14 cellular contexts compared by ENCODE assay signal in the genomic region with DNA sequence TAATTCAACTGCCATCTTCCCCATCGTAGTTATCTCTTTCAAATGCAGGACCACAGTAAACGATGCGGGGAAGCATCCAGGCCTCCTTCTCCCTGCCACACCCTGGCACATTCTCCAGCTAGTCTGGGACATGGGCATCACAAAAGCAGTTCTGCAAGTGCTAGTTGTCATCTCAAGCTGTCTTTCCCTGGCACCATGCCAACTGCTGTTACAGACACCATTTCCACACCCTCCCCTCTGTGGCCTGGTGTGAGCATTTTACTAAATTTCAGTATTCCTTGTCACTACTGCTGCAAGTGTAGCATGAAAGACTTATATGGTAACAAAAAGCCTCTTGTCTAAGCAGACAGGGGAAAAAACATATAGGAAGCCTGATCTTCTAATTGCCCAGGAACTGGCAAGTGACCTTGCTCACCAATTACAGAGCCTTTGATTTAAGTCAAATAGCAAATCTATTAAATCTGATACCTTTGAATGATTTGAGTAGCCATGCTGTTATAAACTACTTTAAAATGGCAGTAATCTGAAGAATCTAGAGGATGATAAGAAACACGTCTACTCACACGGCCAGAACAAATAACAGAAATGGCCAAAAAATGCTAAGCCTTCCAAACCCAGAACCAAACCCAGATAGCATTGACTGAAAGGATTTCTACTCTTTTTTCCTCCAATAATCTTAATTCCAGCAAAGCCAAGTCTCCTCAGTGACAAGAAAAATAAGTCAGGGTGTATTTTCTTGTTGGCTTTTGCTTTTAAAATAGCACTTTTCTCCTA.
DNase-seq lines count a peak whose midpoint lies in the region; ATAC-seq and TF ChIP-seq lines count a peak whose summit lies in the region.
"Had no signal": no experiment of that assay in that cellular context is flagged by ENCODE, and none has a peak within 500 bp of the region (broad histone marks: within the 10 kb centered on the region; RNA-seq: fewer than 3 reads in every experiment).

No MANE protein-coding gene starts in this region.

- peak; percentile 43 for ATAC-seq in Right ventricle myocardium superior (ENCODE audit: poor library complexity)
- no peak for ATAC-seq in aorta (ENCODE audit: low FRiP score)
- ATAC-seq in HG02981 (IDR thresholded peaks at IDR 0.05; ENCODE audit: unreplicated experiment): no peak
- ATAC-seq: naive thymus-derived CD4-positive, alpha-beta T cell had no signal

- H3K36me3 ChIP-seq in left ventricle myocardium inferior (no peaks in the 10 kb centered on the region), aorta (ENCODE audit: control insufficient read depth in 1 of 2, insufficient read depth in 2 of 2, low read length in 1 of 2) (no peaks in the 10 kb centered on the region)

- 44 to 45% methylated on average over 5 of the region's 5 CpGs for WGBS in aorta, 2 donors

- H3K9me3 ChIP-seq in left ventricle myocardium inferior (replicated peaks): no peaks in the 10 kb centered on the region
- H3K9me3 ChIP-seq in aorta (ENCODE audit: control insufficient read depth, low read length): no peaks in the 10 kb centered on the region

- H3K4me1 ChIP-seq in left ventricle myocardium inferior: peaks cover 24% of the 10 kb centered on the region
- peaks cover 7 to 11% of the 10 kb centered on the region in 2 donors for H3K4me1 ChIP-seq in aorta (ENCODE audit: control insufficient read depth in 1 of 2, insufficient read depth in 2 of 2, low read length in 2 of 2)

- intact Hi-C loops in Right ventricle myocardium superior (cut with DNase I): no loop called here
- intact Hi-C loops in left ventricle myocardium inferior (cut with micrococcal nuclease): no loop called here
- intact Hi-C loops in aorta (cut with DNase I): loop anchor here in 1 of 2 donors (5.0 kb wide), 1 partner anchor 88 kb away; no protein-coding TSS in a partner anchor

- H3K27ac ChIP-seq in left ventricle myocardium inferior (replicated peaks) (no peak overlapping the region), aorta (ENCODE audit: low read depth in 1 of 2, low read length in 2 of 2) (peak overlapping the region; percentile 50 to 64)
- H3K27ac ChIP-seq: dorsolateral prefrontal cortex had no signal

- DNase-seq in Right ventricle myocardium superior (no peak), left ventricle myocardium inferior (no peak), NCI-H2227 treated with DMSO at 0.1 percent for 48 hours (lab: John Stamatoyannopoulos, UW) (peak; percentile 36), fibroblast of pulmonary artery (ENCODE audit: low read depth) (peak; percentile 48), aorta (peak in 1 of 2 donors; percentile 57), GM19238 (ENCODE audit: insufficient read length, low spot score) (no peak), EL (no peak)
- DNase-seq: activated T-cell treated with anti-CD3 and anti-CD28 coated beads, Interleukin-2, amount 50 U/mL, for 48 hours; CD8-positive, alpha-beta memory T cell; dorsolateral prefrontal cortex; naive thymus-derived CD4-positive, alpha-beta T cell; stimulated activated CD4-positive, alpha-beta T cell treated with anti-CD3 and anti-CD28 coated beads, Interleukin-1b, Interleukin-23, amount 100 ng/mL, for 48 hours; T-helper 9 cell had no signal

- TF ChIP-seq CTCF in left ventricle myocardium inferior (IDR thresholded peaks at IDR 0.05; ENCODE audit: borderline replicate concordance): no peak
- no peak for TF ChIP-seq CTCF in fibroblast of pulmonary artery (IDR thresholded peaks at IDR 0.05; ENCODE audit: low read length, missing control alignments)

- no peak overlapping the region for H3K4me3 ChIP-seq in left ventricle myocardium inferior
- H3K4me3 ChIP-seq in fibroblast of pulmonary artery (replicated peaks; ENCODE audit: low read depth, low read length): no peak overlapping the region
- H3K4me3 ChIP-seq in aorta (ENCODE audit: low read length in 2 of 2): no peak overlapping the region
- H3K4me3 ChIP-seq: dorsolateral prefrontal cortex had no signal

- H3K27me3 ChIP-seq in left ventricle myocardium inferior (ENCODE audit: low read depth) (no peaks in the 10 kb centered on the region), aorta (ENCODE audit: control insufficient read depth in 1 of 2, insufficient read depth in 2 of 2, low read length in 1 of 2) (no peaks in the 10 kb centered on the region)
- H3K27me3 ChIP-seq: dorsolateral prefrontal cortex had no signal

Comparison
In these comparisons a context has a peak if more than half of its experiments do, and no peak if none do; other contexts are left out.
1. DNase-seq: peak in NCI-H2227 treated with DMSO at 0.1 percent for 48 hours (single experiment) and fibroblast of pulmonary artery (single experiment); none in Right ventricle myocardium superior (single experiment), left ventricle myocardium inferior (single experiment), GM19238 (single experiment) and EL (single experiment).